ENCODE assay signal across 32 cellular contexts in genomic region chr11:69863544-69864200, GRCh38. TPM values are rescaled to one million over a fixed set of nuclear protein-coding genes. Genes with fewer than 3 reads are reported as not detected.
"Had no signal": no experiment of that assay in that cellular context is flagged by ENCODE, and none has a peak within 500 bp of the region (broad histone marks: within the 10 kb centered on the region; RNA-seq: fewer than 3 reads in every experiment).

No MANE protein-coding gene starts in this region.

- H3K27ac ChIP-seq: dorsolateral prefrontal cortex, heart right ventricle, parathyroid adenoma, psoas muscle, spleen, stomach, thoracic aorta, transverse colon had no signal

- H3K9me3 Mint-ChIP-seq: naive thymus-derived CD8-positive, alpha-beta T cell; neural crest cell; stimulated activated memory B cell treated with anti-CD40 and anti-IgM and Interleukin-4, amounts not matched to agents 10 μg/mL and 1 μg/mL and 100 μg/mL, for 72 hours had no signal

- H3K36me3 ChIP-seq: heart right ventricle, spleen, stomach, thoracic aorta, transverse colon had no signal

- H3K36me3 Mint-ChIP-seq: naive thymus-derived CD8-positive, alpha-beta T cell; stimulated activated memory B cell treated with anti-CD40 and anti-IgM and Interleukin-4, amounts not matched to agents 10 μg/mL and 1 μg/mL and 100 μg/mL, for 72 hours had no signal

- ATAC-seq: esophagus mucosa; left ventricle myocardium superior; mucosa of descending colon; naive thymus-derived CD8-positive, alpha-beta T cell; psoas muscle; sciatic nerve; stimulated activated memory B cell treated with anti-CD40 and anti-IgM and Interleukin-4, amounts not matched to agents 10 μg/mL and 1 μg/mL and 100 μg/mL, for 72 hours had no signal

- H3K4me3 Mint-ChIP-seq: naive thymus-derived CD8-positive, alpha-beta T cell; neural crest cell; stimulated activated memory B cell treated with anti-CD40 and anti-IgM and Interleukin-4, amounts not matched to agents 10 μg/mL and 1 μg/mL and 100 μg/mL, for 72 hours had no signal

- H3K9ac ChIP-seq: parathyroid adenoma had no signal

- H3K9me3 ChIP-seq: heart right ventricle, mucosa of descending colon, psoas muscle, spleen, stomach, thoracic aorta, transverse colon had no signal

- H3K27ac Mint-ChIP-seq: stimulated activated memory B cell treated with anti-CD40 and anti-IgM and Interleukin-4, amounts not matched to agents 10 μg/mL and 1 μg/mL and 100 μg/mL, for 72 hours had no signal

- H3K4me1 Mint-ChIP-seq: stimulated activated memory B cell treated with anti-CD40 and anti-IgM and Interleukin-4, amounts not matched to agents 10 μg/mL and 1 μg/mL and 100 μg/mL, for 72 hours had no signal

- H3K4me1 ChIP-seq: heart right ventricle, parathyroid adenoma, psoas muscle, spleen, stomach, transverse colon had no signal

- DNase-seq: central memory CD4-positive, alpha-beta T cell; cortex of kidney; effector CD8-positive, alpha-beta T cell; heart right ventricle; hypothalamus; left ventricle myocardium superior; mammary epithelial cell; mucosa of descending colon; naive thymus-derived CD8-positive, alpha-beta T cell; occipital lobe; psoas muscle; retina; spleen; stimulated activated CD4-positive, alpha-beta T cell treated with anti-CD3 and anti-CD28 coated beads, Interleukin-15, amount 100 ng/mL, for 24 hours; stimulated activated CD4-positive, alpha-beta T cell treated with anti-CD3 and anti-CD28 coated beads, Interleukin-1b, Interleukin-23, amount 100 ng/mL, for 48 hours; stimulated activated CD4-positive, alpha-beta T cell treated with anti-CD3 and anti-CD28 coated beads, Interleukin-4, amount 100 ng/mL, for 24 hours; stomach; substantia nigra; transverse colon had no signal

- H2AFZ ChIP-seq: parathyroid adenoma had no signal

- H3K4me3 ChIP-seq: dorsolateral prefrontal cortex, heart right ventricle, mucosa of descending colon, psoas muscle, spleen, stomach, thoracic aorta, transverse colon had no signal

RNA-seq across cellular contexts. Expression of gene FGF3, which starts 44.5 kb away (rescaled TPM):
- total RNA-seq: chondrocyte; dorsolateral prefrontal cortex; esophagus mucosa; fibroblast of lung; frontal cortex; glomerular endothelial cell; heart right ventricle; left ventricle myocardium superior; mammary epithelial cell; mucosa of descending colon; naive thymus-derived CD8-positive, alpha-beta T cell; neural crest cell; occipital lobe; psoas muscle; sciatic nerve; skeletal muscle tissue; spleen; stomach; thoracic aorta; transverse colon; ureter had no signal
- polyA plus RNA-seq: fibroblast of lung; heart right ventricle; mammary epithelial cell; naive thymus-derived CD8-positive, alpha-beta T cell; psoas muscle; spleen; stomach had no signal
